In the genomic region with DNA sequence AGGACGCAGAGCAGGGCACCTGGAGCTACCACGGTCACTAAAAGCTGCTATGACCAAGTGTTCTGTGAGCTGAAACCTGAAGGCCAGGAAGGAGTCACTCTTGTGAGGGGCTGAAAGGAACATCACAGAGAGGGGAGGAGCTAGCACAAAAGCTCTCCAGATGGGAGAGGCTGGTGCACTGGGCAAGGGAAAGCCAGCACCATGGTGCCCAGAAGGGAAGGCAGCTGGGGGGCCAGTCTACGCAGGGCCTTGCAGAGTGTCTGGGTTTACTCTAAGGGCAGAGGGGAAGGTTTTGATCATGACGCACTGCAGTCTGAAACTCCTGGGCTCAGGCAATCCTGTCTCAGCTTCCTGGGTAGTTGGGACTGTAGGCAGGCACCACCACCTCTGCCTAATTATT, we compare ENCODE assay signal across 12 cellular contexts. TPM values are rescaled to one million over a fixed set of nuclear protein-coding genes. Genes with fewer than 3 reads are reported as not detected.
DNase-seq lines count a peak whose midpoint lies in the region; ATAC-seq, FAIRE-seq and TF ChIP-seq lines count a peak whose summit lies in the region.
"Had no signal": no experiment of that assay in that cellular context is flagged by ENCODE, and none has a peak within 500 bp of the region (broad histone marks: within the 10 kb centered on the region; RNA-seq: fewer than 3 reads in every experiment).

No MANE protein-coding gene starts in this region.

- intact Hi-C loops in CD4-positive, alpha-beta memory T cell (cut with micrococcal nuclease): loop anchor here (10.0 kb wide), 1 partner anchor 382 kb away; a partner anchor contains a TSS
- intact Hi-C loops in K562 (cut with micrococcal nuclease): loop anchor here (10.0 kb wide), 1 partner anchor 492 kb away; a partner anchor contains a TSS

- peak overlapping the region; percentile 100 for H3K27ac ChIP-seq in CD4-positive, alpha-beta memory T cell (ENCODE audit: low read depth, low read length)
- H3K27ac ChIP-seq in K562 (ENCODE audit: extremely low read depth, low read depth, low read length): no peak overlapping the region
- H3K27ac ChIP-seq: foreskin keratinocyte had no signal

- H3K9ac ChIP-seq in K562 (ENCODE audit: insufficient read depth in 1 of 2, low read depth in 2 of 2, low read length in 2 of 2): peak overlapping the region; percentile 83 to 98; a peak in 1 of 4 replicates

- POLR2A ChIA-PET in CD4-positive, alpha-beta memory T cell (lab: Charles Lee; ENCODE audit: partially characterized antibody): interaction anchor here (0.7 to 9.9 kb wide), 9 partner anchors 11 to 160 kb away, joined by 3 to 91 read pairs (median 9); a partner anchor contains a TSS
- POLR2A ChIA-PET in K562 (lab: Yijun Ruan, JAX): interaction anchor here (0.5 to 2.0 kb wide), 14 partner anchors 11 to 1424 kb away, joined by 3 to 18 read pairs (median 4); a partner anchor contains a TSS

- H3K9me3 ChIP-seq in CD4-positive, alpha-beta memory T cell (ENCODE audit: control insufficient read depth in 1 of 2, low read length in 2 of 2): no peaks in the 10 kb centered on the region
- H3K9me3 ChIP-seq in K562 (replicated peaks; ENCODE audit: control insufficient read depth, insufficient read depth, low read depth, low read length): 0 out of 2 replicates have a peak, but pooled peaks cover 2% of the 10 kb centered on the region

- H3K27me3 ChIP-seq in CD4-positive, alpha-beta memory T cell (ENCODE audit: insufficient read depth, low read length): no peaks in the 10 kb centered on the region
- H3K27me3 ChIP-seq in K562 (ENCODE audit: control insufficient read depth in 2 of 2, insufficient read depth in 2 of 2, low read length in 2 of 2): no peaks in the 10 kb centered on the region
- H3K27me3 ChIP-seq: foreskin keratinocyte had no signal

- TF ChIP-seq CTCF in K562 (IDR thresholded peaks at IDR 0.05 in 2 of 3, conservative IDR thresholded peaks at IDR 0.05 in 1 of 3; ENCODE audit: insufficient read depth in 2 of 3, low read depth in 1 of 3, low read length in 3 of 3) (no peak), neural crest cell (conservative IDR thresholded peaks at IDR 0.05) (no peak)

- peak overlapping the region; percentile 98 for H3K4me2 ChIP-seq in K562 (ENCODE audit: insufficient read depth, low read length)

- 78% methylated on average over 2 of the region's 4 CpGs for WGBS in K562 (ENCODE audit: insufficient coverage, low coverage, missing lambda C conversion rate)

- H3K4me3 Mint-ChIP-seq in CD4-positive, alpha-beta memory T cell: peak overlapping the region; percentile 96 to 100 (median 100)
- H3K4me3 Mint-ChIP-seq in IgD-negative memory B cell: peak overlapping the region; percentile 96 to 99 (median 98)
- peak overlapping the region; percentile 96 for H3K4me3 Mint-ChIP-seq in neural crest cell

- peaks cover 14 to 28% of the 10 kb centered on the region in 2 donors for H3K36me3 Mint-ChIP-seq in CD4-positive, alpha-beta memory T cell
- peaks cover 8% of the 10 kb centered on the region for H3K36me3 Mint-ChIP-seq in IgD-negative memory B cell
- H3K36me3 Mint-ChIP-seq in neural crest cell (ENCODE audit: low read depth): peaks cover 10% of the 10 kb centered on the region

- in situ Hi-C loops in K562 (cut with MboI): loop anchor here (5.0 to 25.0 kb wide), 4 partner anchors 176 to 762 kb away; a partner anchor contains a TSS

- H4K20me1 ChIP-seq in K562 (replicated peaks; ENCODE audit: control insufficient read depth, insufficient read depth, low read length): no peaks in the 10 kb centered on the region

- no peaks in the 10 kb centered on the region for H3K9me1 ChIP-seq in K562 (ENCODE audit: control insufficient read depth, insufficient read depth, low read length)

- peaks cover 50 to 79% (median 61%) of the 10 kb centered on the region in 4 donors for H3K4me1 Mint-ChIP-seq in CD4-positive, alpha-beta memory T cell
- peaks cover 21 to 54% (median 51%) of the 10 kb centered on the region in 3 donors for H3K4me1 Mint-ChIP-seq in IgD-negative memory B cell
- peaks cover 54% of the 10 kb centered on the region for H3K4me1 Mint-ChIP-seq in neural crest cell

- CTCF ChIA-PET in CD4-positive, alpha-beta memory T cell (lab: Charles Lee; ENCODE audit: partially characterized antibody): interaction anchor here (0.7 to 3.8 kb wide), 7 partner anchors 10 to 169 kb away, joined by 3 to 17 read pairs (median 5); a partner anchor contains a TSS
- CTCF ChIA-PET in K562 (lab: Yijun Ruan, JAX; ENCODE audit: low intra/inter-chr PET ratio): no interaction called here

- no peak for FAIRE-seq in K562 (lab: Jason Lieb, UNC)

- peaks cover 57% of the 10 kb centered on the region for H3K79me2 ChIP-seq in K562 (ENCODE audit: control insufficient read depth, insufficient read depth, low read length)

- no peak for TF ChIP-seq EP300 in K562 (IDR thresholded peaks at IDR 0.05; ENCODE audit: low read length)

- no peak overlapping the region for H2AFZ ChIP-seq in K562 (ENCODE audit: low read depth, low read length)

- TF ChIP-seq RAD21 in K562 (CRISPR knock-in tag; conservative IDR thresholded peaks at IDR 0.05 in 1 of 2, IDR thresholded peaks at IDR 0.05 in 1 of 2): no peak

- H3K4me1 ChIP-seq in CD4-positive, alpha-beta memory T cell (ENCODE audit: insufficient read depth, low read length): peaks cover 60% of the 10 kb centered on the region
- peaks cover 26 to 45% of the 10 kb centered on the region in 2 experiments for H3K4me1 ChIP-seq in K562 (replicated peaks in 1 of 2; ENCODE audit: control insufficient read depth in 2 of 2, insufficient read depth in 2 of 2, low read length in 2 of 2)
- H3K4me1 ChIP-seq: foreskin keratinocyte had no signal

- DNase-seq in CD4-positive, alpha-beta memory T cell: peak in 1 of 5 donors; percentile 5
- no peak for DNase-seq in K562 (ENCODE audit: extremely low read depth in 1 of 4, low spot score in 3 of 4)
- no peak for DNase-seq in neural crest cell (ENCODE audit: low read depth, low spot score)
- no peak for DNase-seq in NCI-H2081 (lab: John Stamatoyannopoulos, UW)
- no peak for DNase-seq in NOMO-1 (lab: John Stamatoyannopoulos, UW; ENCODE audit: unreplicated experiment in 2 of 2)
- no peak for DNase-seq in activated CD4-positive, CD25-positive, alpha-beta regulatory T cell (lab: John Stamatoyannopoulos, UW)
- DNase-seq: caudate nucleus, foreskin keratinocyte, midbrain, NCI-H1105 had no signal

- no peaks in the 10 kb centered on the region for H3K27me3 Mint-ChIP-seq in CD4-positive, alpha-beta memory T cell
- no peaks in the 10 kb centered on the region for H3K27me3 Mint-ChIP-seq in IgD-negative memory B cell
- H3K27me3 Mint-ChIP-seq in neural crest cell (ENCODE audit: low read depth): peaks cover 8% of the 10 kb centered on the region

- no peak for TF ChIP-seq POLR2A in K562 (conservative IDR thresholded peaks at IDR 0.05)

- BruUV-seq in K562 (replicated peaks; lab: Mats Ljungman, UMichigan): no TSS peak

- no peaks in the 10 kb centered on the region for H3K36me3 ChIP-seq in CD4-positive, alpha-beta memory T cell (ENCODE audit: insufficient read depth, low read length)
- peaks cover 11% of the 10 kb centered on the region; the same call in 2 of the 3 replicates for H3K36me3 ChIP-seq in K562 (ENCODE audit: control insufficient read depth, insufficient read depth, low read length)

- H3K4me3 ChIP-seq in CD4-positive, alpha-beta memory T cell (ENCODE audit: low read length in 2 of 2): no peak overlapping the region
- no peak overlapping the region for H3K4me3 ChIP-seq in K562

- peak overlapping the region; percentile 98 to 100 (median 100) for H3K27ac Mint-ChIP-seq in CD4-positive, alpha-beta memory T cell
- H3K27ac Mint-ChIP-seq in IgD-negative memory B cell: peak overlapping the region; percentile 59 to 99 (median 99)
- H3K27ac Mint-ChIP-seq in neural crest cell (ENCODE audit: unreplicated experiment): no peak overlapping the region

- peaks cover 0 to 4% (median 0%) of the 10 kb centered on the region in 8 donors for H3K9me3 Mint-ChIP-seq in CD4-positive, alpha-beta memory T cell
- peaks cover 0 to 2% (median 0%) of the 10 kb centered on the region in 3 donors for H3K9me3 Mint-ChIP-seq in IgD-negative memory B cell
- peaks cover 2% of the 10 kb centered on the region for H3K9me3 Mint-ChIP-seq in neural crest cell

- no peak for ATAC-seq in K562
- ATAC-seq in HG02763 (IDR thresholded peaks at IDR 0.05; ENCODE audit: unreplicated experiment): no peak
- ATAC-seq: foreskin keratinocyte had no signal

RNA-seq across cellular contexts. Expression of a gene that starts 4.1 kb away (rescaled TPM):
- total RNA-seq in CD4-positive, alpha-beta memory T cell: 100 to 1,000 TPM in 1 of 2 experiments, 10 to 100 TPM in 1; 92.7 to 105 TPM
- polyA plus RNA-seq in CD4-positive, alpha-beta memory T cell: 10 to 100 TPM in 1 of 2 donors, 1 to 10 TPM in 1; 7.2 to 17.8 TPM
- polyA plus RNA-seq in IgD-negative memory B cell: 38.4 TPM
- 26.2 and 41.7 TPM in 2 replicates for total RNA-seq in K562 (2011; cell fraction: chromatin; rRNA removed; ENCODE audit: low replicate concordance)
- total RNA-seq in K562 (2011; cell fraction: nucleolus; rRNA removed): 16.2 and 20.0 TPM in 2 replicates
- total RNA-seq in K562 (2011; cell fraction: nucleoplasm; rRNA removed): 33.4 and 56.4 TPM in 2 replicates
- total RNA-seq in K562 (2014; rRNA removed): 13.9 and 24.4 TPM in 2 replicates
- total RNA-seq in K562 (2014; rRNA removed; fragmentation: Illumina TruSeq; extraction: Trizol): 5.2 and 5.7 TPM in 2 replicates
- total RNA-seq in K562 (2015; rRNA removed; fragmentation: Illumina TruSeq; extraction: Trizol): 6.0 and 6.8 TPM in 2 replicates
- total RNA-seq in K562 (2021): 38.0 and 47.4 TPM in 2 replicates
- 5.0 and 7.7 TPM in 2 replicates for polyA plus RNA-seq in K562 (2011; rRNA removed)
- 10.9 and 21.1 TPM in 2 replicates for polyA plus RNA-seq in K562 (2011; cell fraction: cytosol; rRNA removed)
- 39.9 and 68.6 TPM in 2 replicates for polyA plus RNA-seq in K562 (2011; cell fraction: nucleus; rRNA removed)
- 41.5 and 62.4 TPM in 2 replicates for polyA plus RNA-seq in K562 (2012)
- polyA plus RNA-seq in K562 (2014; fragmentation: Illumina TruSeq; extraction: Trizol): 12.7 and 15.5 TPM in 2 replicates
- polyA plus RNA-seq in K562 (2014; fragmentation: Nextera tagmentation; extraction: Ambion mirVana): 1 to 10 TPM; 2.3 to 3.9 TPM
- polyA plus RNA-seq in K562 (2014; rRNA removed): 25.2 and 30.8 TPM in 2 replicates
- polyA minus RNA-seq in K562 (2011; rRNA and poly(A)+ RNA removed): 4.4 and 4.6 TPM in 2 replicates
- polyA minus RNA-seq in K562 (2011; cell fraction: cytosol; rRNA and poly(A)+ RNA removed): 12.2 and 16.3 TPM in 2 replicates
- 7.3 and 8.8 TPM in 2 replicates for polyA minus RNA-seq in K562 (2011; cell fraction: nucleus; rRNA and poly(A)+ RNA removed)
- total RNA-seq in neural crest cell: 39.1 and 41.8 TPM in 2 replicates

RNA-seq across cellular contexts. Expression of a gene that starts 6.7 kb away (rescaled TPM):
- 10 to 100 TPM; 21.2 to 23.4 TPM for total RNA-seq in CD4-positive, alpha-beta memory T cell
- 10 to 100 TPM; 22.5 to 28.5 TPM for polyA plus RNA-seq in CD4-positive, alpha-beta memory T cell
- 79.3 TPM for polyA plus RNA-seq in IgD-negative memory B cell
- total RNA-seq in K562 (2011; cell fraction: chromatin; rRNA removed; ENCODE audit: low replicate concordance): 8.2 and 21.8 TPM in 2 replicates
- 20.3 and 21.3 TPM in 2 replicates for total RNA-seq in K562 (2011; cell fraction: nucleolus; rRNA removed)
- 16.7 and 16.8 TPM in 2 replicates for total RNA-seq in K562 (2011; cell fraction: nucleoplasm; rRNA removed)
- total RNA-seq in K562 (2014; rRNA removed): 18.6 and 26.4 TPM in 2 replicates
- 7.3 and 8.5 TPM in 2 replicates for total RNA-seq in K562 (2014; rRNA removed; fragmentation: Illumina TruSeq; extraction: Trizol)
- total RNA-seq in K562 (2015; rRNA removed; fragmentation: Illumina TruSeq; extraction: Trizol): 8.6 and 11.0 TPM in 2 replicates
- 35.7 and 39.4 TPM in 2 replicates for total RNA-seq in K562 (2021)
- 15.4 and 26.0 TPM in 2 replicates for polyA plus RNA-seq in K562 (2011; rRNA removed)
- polyA plus RNA-seq in K562 (2011; cell fraction: cytosol; rRNA removed): 30.9 and 47.7 TPM in 2 replicates
- 24.0 and 27.6 TPM in 2 replicates for polyA plus RNA-seq in K562 (2011; cell fraction: nucleus; rRNA removed)
- 19.0 and 47.4 TPM in 2 replicates for polyA plus RNA-seq in K562 (2012)
- polyA plus RNA-seq in K562 (2014; fragmentation: Illumina TruSeq; extraction: Trizol): 15.7 and 23.2 TPM in 2 replicates
- 1 to 10 TPM; 2.4 to 5.8 TPM for polyA plus RNA-seq in K562 (2014; fragmentation: Nextera tagmentation; extraction: Ambion mirVana)
- 23.2 and 24.0 TPM in 2 replicates for polyA plus RNA-seq in K562 (2014; rRNA removed)
- 11.6 and 13.6 TPM in 2 replicates for polyA minus RNA-seq in K562 (2011; rRNA and poly(A)+ RNA removed)
- 15.3 and 31.1 TPM in 2 replicates for polyA minus RNA-seq in K562 (2011; cell fraction: cytosol; rRNA and poly(A)+ RNA removed)
- 4.4 and 6.6 TPM in 2 replicates for polyA minus RNA-seq in K562 (2011; cell fraction: nucleus; rRNA and poly(A)+ RNA removed)
- 40.8 and 41.9 TPM in 2 replicates for total RNA-seq in neural crest cell

RNA-seq across cellular contexts. Expression of a gene that starts 11.3 kb away (rescaled TPM):
- total RNA-seq in CD4-positive, alpha-beta memory T cell: 1 to 10 TPM; 1.2 to 1.5 TPM
- under 1 TPM; 0.47 to 0.69 TPM for polyA plus RNA-seq in CD4-positive, alpha-beta memory T cell
- 16.0 TPM for polyA plus RNA-seq in IgD-negative memory B cell
- 5.5 and 16.0 TPM in 2 replicates for total RNA-seq in K562 (2011; cell fraction: chromatin; rRNA removed; ENCODE audit: low replicate concordance)
- total RNA-seq in K562 (2011; cell fraction: nucleolus; rRNA removed): 17.5 and 18.3 TPM in 2 replicates
- total RNA-seq in K562 (2011; cell fraction: nucleoplasm; rRNA removed): 8.7 and 12.1 TPM in 2 replicates
- total RNA-seq in K562 (2014; rRNA removed): 17.8 and 21.9 TPM in 2 replicates
- 4.2 and 7.0 TPM in 2 replicates for total RNA-seq in K562 (2014; rRNA removed; fragmentation: Illumina TruSeq; extraction: Trizol)
- 12.2 and 14.3 TPM in 2 replicates for total RNA-seq in K562 (2015; rRNA removed; fragmentation: Illumina TruSeq; extraction: Trizol)
- total RNA-seq in K562 (2021): 27.5 and 28.2 TPM in 2 replicates
- polyA plus RNA-seq in K562 (2011; rRNA removed): 7.6 and 11.2 TPM in 2 replicates
- polyA plus RNA-seq in K562 (2011; cell fraction: cytosol; rRNA removed): 11.0 and 22.8 TPM in 2 replicates
- 16.4 and 27.9 TPM in 2 replicates for polyA plus RNA-seq in K562 (2011; cell fraction: nucleus; rRNA removed)
- 22.8 and 23.5 TPM in 2 replicates for polyA plus RNA-seq in K562 (2012)
- polyA plus RNA-seq in K562 (2014; fragmentation: Illumina TruSeq; extraction: Trizol): 19.1 and 21.9 TPM in 2 replicates
- polyA plus RNA-seq in K562 (2014; fragmentation: Nextera tagmentation; extraction: Ambion mirVana): under 1 TPM in 1 of 2 experiments, not detected in 1; 0.10 TPM
- 24.1 and 25.9 TPM in 2 replicates for polyA plus RNA-seq in K562 (2014; rRNA removed)
- polyA minus RNA-seq in K562 (2011; rRNA and poly(A)+ RNA removed): 1.8 and 1.9 TPM in 2 replicates
- polyA minus RNA-seq in K562 (2011; cell fraction: cytosol; rRNA and poly(A)+ RNA removed): 7.2 and 12.6 TPM in 2 replicates
- polyA minus RNA-seq in K562 (2011; cell fraction: nucleus; rRNA and poly(A)+ RNA removed): 5.3 and 6.4 TPM in 2 replicates
- total RNA-seq in neural crest cell: 18.7 and 18.9 TPM in 2 replicates

RNA-seq across cellular contexts. Expression of a gene that starts 12.4 kb away (rescaled TPM):
- 1 to 10 TPM; 7.4 TPM for total RNA-seq in CD4-positive, alpha-beta memory T cell
- 1 to 10 TPM; 1.7 to 2.1 TPM for polyA plus RNA-seq in CD4-positive, alpha-beta memory T cell
- polyA plus RNA-seq in IgD-negative memory B cell: 2.4 TPM
- total RNA-seq in K562 (2011; cell fraction: chromatin; rRNA removed; ENCODE audit: low replicate concordance): 6.3 and 14.3 TPM in 2 replicates
- total RNA-seq in K562 (2011; cell fraction: nucleolus; rRNA removed): 10.0 and 12.5 TPM in 2 replicates
- total RNA-seq in K562 (2011; cell fraction: nucleoplasm; rRNA removed): 7.7 and 9.6 TPM in 2 replicates
- 2.0 and 3.8 TPM in 2 replicates for total RNA-seq in K562 (2014; rRNA removed)
- 1.6 TPM in 2 replicates for total RNA-seq in K562 (2014; rRNA removed; fragmentation: Illumina TruSeq; extraction: Trizol)
- total RNA-seq in K562 (2015; rRNA removed; fragmentation: Illumina TruSeq; extraction: Trizol): 2.7 and 3.2 TPM in 2 replicates
- 4.6 and 6.1 TPM in 2 replicates for total RNA-seq in K562 (2021)
- 2.1 and 3.5 TPM in 2 replicates for polyA plus RNA-seq in K562 (2011; rRNA removed)
- 2.0 and 4.3 TPM in 2 replicates for polyA plus RNA-seq in K562 (2011; cell fraction: cytosol; rRNA removed)
- polyA plus RNA-seq in K562 (2011; cell fraction: nucleus; rRNA removed): 11.3 and 16.1 TPM in 2 replicates
- polyA plus RNA-seq in K562 (2012): 7.3 and 7.9 TPM in 2 replicates
- 4.1 and 5.1 TPM in 2 replicates for polyA plus RNA-seq in K562 (2014; fragmentation: Illumina TruSeq; extraction: Trizol)
- under 1 TPM; 0.14 to 0.17 TPM for polyA plus RNA-seq in K562 (2014; fragmentation: Nextera tagmentation; extraction: Ambion mirVana)
- polyA plus RNA-seq in K562 (2014; rRNA removed): 4.1 and 4.4 TPM in 2 replicates
- polyA minus RNA-seq in K562 (2011; rRNA and poly(A)+ RNA removed): 1.4 TPM in 2 replicates
- 1.3 and 2.6 TPM in 2 replicates for polyA minus RNA-seq in K562 (2011; cell fraction: cytosol; rRNA and poly(A)+ RNA removed)
- polyA minus RNA-seq in K562 (2011; cell fraction: nucleus; rRNA and poly(A)+ RNA removed): 2.7 TPM in 2 replicates
- 11.0 and 12.4 TPM in 2 replicates for total RNA-seq in neural crest cell

RNA-seq across cellular contexts. Expression of a gene that starts 18.1 kb away (rescaled TPM):
- 100 to 1,000 TPM; 256 to 259 TPM for total RNA-seq in CD4-positive, alpha-beta memory T cell
- 10 to 100 TPM in 1 of 2 donors, 1 to 10 TPM in 1; 1.3 to 14.3 TPM for polyA plus RNA-seq in CD4-positive, alpha-beta memory T cell
- 14.2 TPM for polyA plus RNA-seq in IgD-negative memory B cell
- total RNA-seq in K562 (2011; cell fraction: chromatin; rRNA removed; ENCODE audit: low replicate concordance): 193 and 483 TPM in 2 replicates
- 266 and 305 TPM in 2 replicates for total RNA-seq in K562 (2011; cell fraction: nucleolus; rRNA removed)
- 221 and 225 TPM in 2 replicates for total RNA-seq in K562 (2011; cell fraction: nucleoplasm; rRNA removed)
- 279 and 332 TPM in 2 replicates for total RNA-seq in K562 (2014; rRNA removed)
- 36.8 and 58.9 TPM in 2 replicates for total RNA-seq in K562 (2014; rRNA removed; fragmentation: Illumina TruSeq; extraction: Trizol)
- total RNA-seq in K562 (2015; rRNA removed; fragmentation: Illumina TruSeq; extraction: Trizol): 157 and 162 TPM in 2 replicates
- total RNA-seq in K562 (2021): 304 and 321 TPM in 2 replicates
- 144 and 156 TPM in 2 replicates for polyA plus RNA-seq in K562 (2011; rRNA removed)
- polyA plus RNA-seq in K562 (2011; cell fraction: cytosol; rRNA removed): 175 and 315 TPM in 2 replicates
- polyA plus RNA-seq in K562 (2011; cell fraction: nucleus; rRNA removed): 395 and 527 TPM in 2 replicates
- 223 and 263 TPM in 2 replicates for polyA plus RNA-seq in K562 (2012)
- polyA plus RNA-seq in K562 (2014; fragmentation: Illumina TruSeq; extraction: Trizol): 169 and 224 TPM in 2 replicates
- 1 to 10 TPM; 3.0 to 4.4 TPM for polyA plus RNA-seq in K562 (2014; fragmentation: Nextera tagmentation; extraction: Ambion mirVana)
- 277 and 331 TPM in 2 replicates for polyA plus RNA-seq in K562 (2014; rRNA removed)
- polyA minus RNA-seq in K562 (2011; rRNA and poly(A)+ RNA removed): 42.9 and 75.8 TPM in 2 replicates
- polyA minus RNA-seq in K562 (2011; cell fraction: cytosol; rRNA and poly(A)+ RNA removed): 113 and 128 TPM in 2 replicates
- 91.7 and 99.0 TPM in 2 replicates for polyA minus RNA-seq in K562 (2011; cell fraction: nucleus; rRNA and poly(A)+ RNA removed)
- 342 and 365 TPM in 2 replicates for total RNA-seq in neural crest cell
